ENCODE assay signal across 12 cellular contexts in genomic region chr2:85799215-85799956, GRCh38. TPM values are rescaled to one million over a fixed set of nuclear protein-coding genes. Genes with fewer than 3 reads are reported as not detected.
DNase-seq lines count a peak whose midpoint lies in the region; ATAC-seq, FAIRE-seq and TF ChIP-seq lines count a peak whose summit lies in the region.
"Had no signal": no experiment of that assay in that cellular context is flagged by ENCODE, and none has a peak within 500 bp of the region (broad histone marks: within the 10 kb centered on the region; RNA-seq: fewer than 3 reads in every experiment).

No MANE protein-coding gene starts in this region.

- in situ Hi-C loops in Panc1 (cut with HindIII; ENCODE audit: low pct_unique_long_range_greater_than_20kb, low sequenced_read_pairs): no loop called here

- CTCF ChIA-PET in activated CD8-positive, alpha-beta T cell treated with anti-CD3 and anti-CD28 coated beads for 36 hours (lab: Charles Lee): interaction anchor here (0.9 kb wide), 1 partner anchor 15 kb away, joined by 4 read pairs; no protein-coding TSS in a partner anchor
- CTCF ChIA-PET in activated CD8-positive, alpha-beta T cell treated with anti-CD3 and anti-CD28 coated beads, Interleukin-2, amount 10 ng/mL, durations not matched to agents 7 days and 5 days (lab: Charles Lee): no interaction called here
- CTCF ChIA-PET in Panc1 (lab: Charles Lee): no interaction called here

- H3K9me3 ChIP-seq in Panc1 (ENCODE audit: control insufficient read depth, insufficient read depth, low read depth, low read length) (no peaks in the 10 kb centered on the region), small intestine (ENCODE audit: control insufficient read depth, low read depth) (no peaks in the 10 kb centered on the region)

- no peaks in the 10 kb centered on the region; the same call in 1 of the 2 replicates for H3K4me1 ChIP-seq in Panc1 (ENCODE audit: control insufficient read depth, insufficient read depth, low read length)
- H3K4me1 ChIP-seq in small intestine (ENCODE audit: control insufficient read depth in 2 of 2, insufficient read depth in 1 of 2, low read depth in 1 of 2, low read length in 1 of 2): no peaks in the 10 kb centered on the region

- H3K4me3 Mint-ChIP-seq in activated CD8-positive, alpha-beta T cell treated with anti-CD3 and anti-CD28 coated beads for 36 hours: no peak overlapping the region
- no peak overlapping the region for H3K4me3 Mint-ChIP-seq in activated CD8-positive, alpha-beta T cell treated with anti-CD3 and anti-CD28 coated beads, Interleukin-2, amount 10 ng/mL, durations not matched to agents 7 days and 5 days
- H3K4me3 Mint-ChIP-seq in activated T-helper 2 cell treated with anti-CD3 and anti-CD28 coated beads, Interferon-gamma antibody, Interleukin-2, Interleukin-4, amounts not matched to agents 10 μg/mL and 5 μg/mL and 100 μg/mL, durations not matched to agents 14 hours and 24 hours and 36 hours (ENCODE audit: low read depth): no peak overlapping the region

- ATAC-seq in activated CD8-positive, alpha-beta T cell treated with anti-CD3 and anti-CD28 coated beads for 36 hours: peak; percentile 42
- ATAC-seq in activated CD8-positive, alpha-beta T cell treated with anti-CD3 and anti-CD28 coated beads, Interleukin-2, amount 10 ng/mL, durations not matched to agents 7 days and 5 days: no peak
- ATAC-seq in Panc1: peak; percentile 52; the same call in 1 of the 2 replicates
- no peak for ATAC-seq in HG03135 (IDR thresholded peaks at IDR 0.05; ENCODE audit: unreplicated experiment)

- H3K27ac Mint-ChIP-seq in activated CD8-positive, alpha-beta T cell treated with anti-CD3 and anti-CD28 coated beads for 36 hours: no peak overlapping the region
- H3K27ac Mint-ChIP-seq in activated CD8-positive, alpha-beta T cell treated with anti-CD3 and anti-CD28 coated beads, Interleukin-2, amount 10 ng/mL, durations not matched to agents 7 days and 5 days: no peak overlapping the region
- no peak overlapping the region for H3K27ac Mint-ChIP-seq in activated T-helper 2 cell treated with anti-CD3 and anti-CD28 coated beads, Interferon-gamma antibody, Interleukin-2, Interleukin-4, amounts not matched to agents 10 μg/mL and 5 μg/mL and 100 μg/mL, durations not matched to agents 14 hours and 24 hours and 36 hours

- H3K27me3 Mint-ChIP-seq in activated CD8-positive, alpha-beta T cell treated with anti-CD3 and anti-CD28 coated beads for 36 hours: peaks cover 5% of the 10 kb centered on the region
- peaks cover 17% of the 10 kb centered on the region for H3K27me3 Mint-ChIP-seq in activated CD8-positive, alpha-beta T cell treated with anti-CD3 and anti-CD28 coated beads, Interleukin-2, amount 10 ng/mL, durations not matched to agents 7 days and 5 days (ENCODE audit: low read depth)
- H3K27me3 Mint-ChIP-seq in activated T-helper 2 cell treated with anti-CD3 and anti-CD28 coated beads, Interferon-gamma antibody, Interleukin-2, Interleukin-4, amounts not matched to agents 10 μg/mL and 5 μg/mL and 100 μg/mL, durations not matched to agents 14 hours and 24 hours and 36 hours (ENCODE audit: low read depth): peaks cover 12% of the 10 kb centered on the region

- POLR2A ChIA-PET in activated CD8-positive, alpha-beta T cell treated with anti-CD3 and anti-CD28 coated beads for 36 hours (lab: Charles Lee): interaction anchor here (0.7 kb wide), 1 partner anchor 65 kb away, joined by 3 read pairs; no protein-coding TSS in a partner anchor
- POLR2A ChIA-PET in activated CD8-positive, alpha-beta T cell treated with anti-CD3 and anti-CD28 coated beads, Interleukin-2, amount 10 ng/mL, durations not matched to agents 7 days and 5 days (lab: Charles Lee): interaction anchor here (1.0 kb wide), 1 partner anchor 10 kb away, joined by 4 read pairs; no protein-coding TSS in a partner anchor
- POLR2A ChIA-PET in Panc1 (lab: Charles Lee): no interaction called here

- intact Hi-C loops in activated CD8-positive, alpha-beta T cell treated with anti-CD3 and anti-CD28 coated beads for 36 hours (cut with micrococcal nuclease): no loop called here
- intact Hi-C loops in Panc1 (cut with micrococcal nuclease; ENCODE audit: unreplicated experiment): loop anchor here (5.0 kb wide), 1 partner anchor 47 kb away; the partner anchor contains the start of gene ATOH8
- intact Hi-C loops in activated T-helper 2 cell treated with anti-CD3 and anti-CD28 coated beads, Interferon-gamma antibody, Interleukin-2, Interleukin-4, amounts not matched to agents 10 μg/mL and 5 μg/mL and 100 μg/mL, durations not matched to agents 14 hours and 24 hours and 36 hours (cut with micrococcal nuclease): no loop called here

- DNase-seq in activated CD8-positive, alpha-beta T cell treated with anti-CD3 and anti-CD28 coated beads for 36 hours: peak; percentile 33
- no peak for DNase-seq in activated CD8-positive, alpha-beta T cell treated with anti-CD3 and anti-CD28 coated beads, Interleukin-2, amount 10 ng/mL, durations not matched to agents 7 days and 5 days
- DNase-seq in Panc1 (ENCODE audit: low read depth, low spot score) (no peak), glomerular visceral epithelial cell (ENCODE audit: extremely low spot score) (peak; percentile 69), small intestine (peak; percentile 28), superior temporal gyrus (ENCODE audit: extremely low spot score) (no peak)
- no peak for DNase-seq in activated T-helper 2 cell treated with anti-CD3 and anti-CD28 coated beads, Interferon-gamma antibody, Interleukin-2, Interleukin-4, amounts not matched to agents 10 μg/mL and 5 μg/mL and 100 μg/mL, durations not matched to agents 14 hours and 24 hours and 36 hours (ENCODE audit: low spot score)
- DNase-seq: activated gamma-delta T cell treated with Interleukin-2 at 50 U/mL for 16 hours, foreskin melanocyte had no signal

- no peaks in the 10 kb centered on the region for H3K36me3 Mint-ChIP-seq in activated CD8-positive, alpha-beta T cell treated with anti-CD3 and anti-CD28 coated beads for 36 hours (ENCODE audit: low read depth)
- H3K36me3 Mint-ChIP-seq in activated CD8-positive, alpha-beta T cell treated with anti-CD3 and anti-CD28 coated beads, Interleukin-2, amount 10 ng/mL, durations not matched to agents 7 days and 5 days (ENCODE audit: low read depth): no peaks in the 10 kb centered on the region
- no peaks in the 10 kb centered on the region for H3K36me3 Mint-ChIP-seq in activated T-helper 2 cell treated with anti-CD3 and anti-CD28 coated beads, Interferon-gamma antibody, Interleukin-2, Interleukin-4, amounts not matched to agents 10 μg/mL and 5 μg/mL and 100 μg/mL, durations not matched to agents 14 hours and 24 hours and 36 hours (ENCODE audit: low read depth)

- H3K9me3 Mint-ChIP-seq in activated CD8-positive, alpha-beta T cell treated with anti-CD3 and anti-CD28 coated beads for 36 hours: no peaks in the 10 kb centered on the region
- no peaks in the 10 kb centered on the region for H3K9me3 Mint-ChIP-seq in activated CD8-positive, alpha-beta T cell treated with anti-CD3 and anti-CD28 coated beads, Interleukin-2, amount 10 ng/mL, durations not matched to agents 7 days and 5 days (ENCODE audit: insufficient read depth)
- H3K9me3 Mint-ChIP-seq in activated T-helper 2 cell treated with anti-CD3 and anti-CD28 coated beads, Interferon-gamma antibody, Interleukin-2, Interleukin-4, amounts not matched to agents 10 μg/mL and 5 μg/mL and 100 μg/mL, durations not matched to agents 14 hours and 24 hours and 36 hours: no peaks in the 10 kb centered on the region

- H3K4me3 ChIP-seq in Panc1 (ENCODE audit: low read depth in 2 of 2, low read length in 2 of 2): no peak overlapping the region
- H3K4me3 ChIP-seq in small intestine (ENCODE audit: low read depth in 1 of 2, low read length in 2 of 2): no peak overlapping the region

- WGBS in small intestine, 3 donors: 31 to 67% (median 42%) methylated on average over 11 of the region's 11 CpGs

- BruUV-seq in Panc1 (replicated peaks; lab: Mats Ljungman, UMichigan): no TSS peak

- no peak overlapping the region for H3K27ac ChIP-seq in Panc1 (ENCODE audit: low read length)
- H3K27ac ChIP-seq in small intestine (ENCODE audit: low read depth in 1 of 2, low read length in 1 of 2): no peak overlapping the region

- no peak for FAIRE-seq in small intestine (lab: Jason Lieb, UNC)
- FAIRE-seq: colon, H1 had no signal

- H3K27me3 ChIP-seq in Panc1 (ENCODE audit: control insufficient read depth, insufficient read depth, low read length): no peaks in the 10 kb centered on the region
- H3K27me3 ChIP-seq in small intestine (ENCODE audit: control insufficient read depth in 2 of 2, insufficient read depth in 2 of 2, low read length in 2 of 2): no peaks in the 10 kb centered on the region

- H3K4me1 Mint-ChIP-seq in activated CD8-positive, alpha-beta T cell treated with anti-CD3 and anti-CD28 coated beads for 36 hours (ENCODE audit: low read depth): peaks cover 8% of the 10 kb centered on the region
- peaks cover 9% of the 10 kb centered on the region for H3K4me1 Mint-ChIP-seq in activated CD8-positive, alpha-beta T cell treated with anti-CD3 and anti-CD28 coated beads, Interleukin-2, amount 10 ng/mL, durations not matched to agents 7 days and 5 days (ENCODE audit: low read depth)
- peaks cover 2% of the 10 kb centered on the region for H3K4me1 Mint-ChIP-seq in activated T-helper 2 cell treated with anti-CD3 and anti-CD28 coated beads, Interferon-gamma antibody, Interleukin-2, Interleukin-4, amounts not matched to agents 10 μg/mL and 5 μg/mL and 100 μg/mL, durations not matched to agents 14 hours and 24 hours and 36 hours (ENCODE audit: low read depth)

- H3K36me3 ChIP-seq in Panc1 (ENCODE audit: control insufficient read depth, insufficient read depth, low read length) (no peaks in the 10 kb centered on the region), small intestine (ENCODE audit: control insufficient read depth in 2 of 2, insufficient read depth in 2 of 2, low read length in 2 of 2) (no peaks in the 10 kb centered on the region)

- no peak for TF ChIP-seq CTCF in activated CD8-positive, alpha-beta T cell treated with anti-CD3 and anti-CD28 coated beads for 36 hours (IDR thresholded peaks at IDR 0.05)
- TF ChIP-seq CTCF in Panc1 (IDR thresholded peaks at IDR 0.05): no peak

RNA-seq across cellular contexts. Expression of gene ATOH8, which starts 45.6 kb away (rescaled TPM):
- total RNA-seq in activated CD8-positive, alpha-beta T cell treated with anti-CD3 and anti-CD28 coated beads for 36 hours: not detected
- under 1 TPM; 0.11 to 0.13 TPM for total RNA-seq in activated CD8-positive, alpha-beta T cell treated with anti-CD3 and anti-CD28 coated beads, Interleukin-2, amount 10 ng/mL, durations not matched to agents 7 days and 5 days
- total RNA-seq in Panc1 (2021; ENCODE audit: unreplicated experiment): 3.8 TPM
- 3.7 TPM for polyA plus RNA-seq in Panc1 (2012; ENCODE audit: insufficient read length)
- polyA plus RNA-seq in small intestine: 10 to 100 TPM in 1 of 3 donors, 1 to 10 TPM in 2; 1.6 to 18.4 (median 3.2) TPM
- 0.07 and 0.11 TPM in 2 replicates for total RNA-seq in activated T-helper 2 cell treated with anti-CD3 and anti-CD28 coated beads, Interferon-gamma antibody, Interleukin-2, Interleukin-4, amounts not matched to agents 10 μg/mL and 5 μg/mL and 100 μg/mL, durations not matched to agents 14 hours and 24 hours and 36 hours

Comparison
In these comparisons a context has a peak if more than half of its experiments do, and no peak if none do; other contexts are left out.
1. ATAC-seq: peak in activated CD8-positive, alpha-beta T cell treated with anti-CD3 and anti-CD28 coated beads for 36 hours (single experiment) and Panc1 (single experiment); none in activated CD8-positive, alpha-beta T cell treated with anti-CD3 and anti-CD28 coated beads, Interleukin-2, amount 10 ng/mL, durations not matched to agents 7 days and 5 days (single experiment) and HG03135 (single experiment).
2. DNase-seq: peak in activated CD8-positive, alpha-beta T cell treated with anti-CD3 and anti-CD28 coated beads for 36 hours (single experiment), glomerular visceral epithelial cell (single experiment) and small intestine (single experiment); none in activated CD8-positive, alpha-beta T cell treated with anti-CD3 and anti-CD28 coated beads, Interleukin-2, amount 10 ng/mL, durations not matched to agents 7 days and 5 days (single experiment), Panc1 (single experiment), activated T-helper 2 cell treated with anti-CD3 and anti-CD28 coated beads, Interferon-gamma antibody, Interleukin-2, Interleukin-4, amounts not matched to agents 10 μg/mL and 5 μg/mL and 100 μg/mL, durations not matched to agents 14 hours and 24 hours and 36 hours (single experiment) and superior temporal gyrus (single experiment).